ENCODE assay signal across 16 cellular contexts in the genomic region with DNA sequence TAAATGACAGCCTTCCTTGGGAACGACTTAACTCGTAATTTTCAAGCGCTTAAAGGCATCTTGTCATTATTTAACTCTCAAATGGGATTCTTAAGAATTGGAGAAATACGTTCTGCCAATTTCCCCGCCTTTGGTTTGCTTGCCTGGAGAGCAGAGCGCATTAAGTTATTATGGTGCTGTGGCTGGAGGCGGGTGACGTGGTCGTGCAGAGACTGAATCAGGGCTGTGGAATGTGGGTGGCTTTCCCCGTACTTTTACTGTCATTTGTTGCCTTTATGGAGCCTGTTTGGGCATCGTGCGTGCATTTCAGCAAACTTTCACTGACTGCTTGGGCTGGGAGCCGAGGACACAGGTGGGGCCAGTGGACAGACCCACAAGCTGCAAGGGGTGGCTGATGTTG.
DNase-seq lines count a peak whose midpoint lies in the region; ATAC-seq and TF ChIP-seq lines count a peak whose summit lies in the region.
"Had no signal": no experiment of that assay in that cellular context is flagged by ENCODE, and none has a peak within 500 bp of the region (broad histone marks: within the 10 kb centered on the region; RNA-seq: fewer than 3 reads in every experiment).

No MANE protein-coding gene starts in this region.

- H3K56ac ChIP-seq in mesendoderm (ENCODE audit: low read length) = no peak overlapping the region

- no peak overlapping the region for H4K5ac ChIP-seq in mesendoderm (ENCODE audit: low read length)

- TF ChIP-seq CTCF in A673 (conservative IDR thresholded peaks at IDR 0.05; ENCODE audit: low read depth, low read length) = no peak
- TF ChIP-seq CTCF in HFF-Myc (IDR thresholded peaks at IDR 0.05; ENCODE audit: low read depth, low read length, missing control alignments) = no peak
- no peak for TF ChIP-seq CTCF in transverse colon (IDR thresholded peaks at IDR 0.05)

- H2BK5ac ChIP-seq in mesendoderm (ENCODE audit: low read length) = no peak overlapping the region

- H3K4me2 ChIP-seq in mesendoderm (ENCODE audit: low read length) = no peak overlapping the region
- H3K4me2 ChIP-seq: A549, PC-9 had no signal

- H3K4ac ChIP-seq in mesendoderm (ENCODE audit: low read depth, low read length) = no peak overlapping the region

- H3K79me2 ChIP-seq in mesendoderm (ENCODE audit: control insufficient read depth, insufficient read depth, low read length) = no peaks in the 10 kb centered on the region

- in situ Hi-C loops in transverse colon (cut with MboI; ENCODE audit: low pct_ligation_motif_present in 1 of 4, low pct_unique_long_range_greater_than_20kb in 1 of 4, low sequenced_read_pairs in 3 of 4) = no loop called here

- no peak overlapping the region for H2BK120ac ChIP-seq in mesendoderm (ENCODE audit: low read depth, low read length)

- no peak overlapping the region for H3K23ac ChIP-seq in mesendoderm (ENCODE audit: low read length)

- peak; percentile 32 for DNase-seq in A673 (ENCODE audit: low spot score)
- DNase-seq in HFF-Myc (ENCODE audit: extremely low read depth, low read depth) = peak; percentile 17
- DNase-seq in amniotic epithelial cell (ENCODE audit: low read depth) = peak; percentile 6
- DNase-seq in iris pigment epithelial cell (ENCODE audit: low read depth) = peak; percentile 40
- DNase-seq in transverse colon = no peak
- no peak for DNase-seq in mesendoderm
- DNase-seq in activated CD4-positive, alpha-beta T cell treated with anti-CD3 and anti-CD28 coated beads for 1 hour = no peak
- DNase-seq: activated naive CD4-positive, alpha-beta T cell; colonic mucosa; DMS53; foreskin melanocyte; natural killer cell; spleen had no signal

- no peak overlapping the region for H3K9ac ChIP-seq in mesendoderm (ENCODE audit: low read length)

- no peak for TF ChIP-seq POLR2A in transverse colon (IDR thresholded peaks at IDR 0.05)

- CTCF ChIA-PET in A673 (lab: Charles Lee) = no interaction called here

- no peak for TF ChIP-seq EP300 in transverse colon (IDR thresholded peaks at IDR 0.05; ENCODE audit: low read depth)

- no peak overlapping the region for H2AK5ac ChIP-seq in mesendoderm (ENCODE audit: low read length)

- H3K9me3 ChIP-seq in A673 (ENCODE audit: low read depth, low read length, poor library complexity, severe bottlenecking) (no peaks in the 10 kb centered on the region), transverse colon (no peaks in the 10 kb centered on the region)
- H3K9me3 ChIP-seq: A549, colonic mucosa, spleen had no signal

- intact Hi-C loops in A673 (cut with micrococcal nuclease; ENCODE audit: unreplicated experiment) (no loop called here), transverse colon (cut with DNase I; ENCODE audit: low total_unique reads) (no loop called here)

- no peak for ATAC-seq in HG03432 (IDR thresholded peaks at IDR 0.05; ENCODE audit: unreplicated experiment)
- ATAC-seq: A549, natural killer cell had no signal

- POLR2A ChIA-PET in A673 (lab: Charles Lee; ENCODE audit: low non-redundant PET) = no interaction called here

- no peaks in the 10 kb centered on the region for H3K36me3 ChIP-seq in A673 (ENCODE audit: insufficient read depth, low read length, poor library complexity, severe bottlenecking)
- no peaks in the 10 kb centered on the region for H3K36me3 ChIP-seq in transverse colon
- H3K36me3 ChIP-seq in mesendoderm (ENCODE audit: control insufficient read depth, insufficient read depth, low read length) = no peaks in the 10 kb centered on the region
- H3K36me3 ChIP-seq: colonic mucosa, spleen had no signal

- no peaks in the 10 kb centered on the region for H3K79me1 ChIP-seq in mesendoderm (ENCODE audit: low read length)

- H3K4me3 ChIP-seq in A673 (ENCODE audit: low read depth, low read length, poor library complexity, severe bottlenecking) = no peak overlapping the region
- H3K4me3 ChIP-seq in HFF-Myc (replicated peaks; ENCODE audit: low read depth, low read length) = no peak overlapping the region
- H3K4me3 ChIP-seq in transverse colon = no peak overlapping the region
- H3K4me3 ChIP-seq in mesendoderm (ENCODE audit: low read length) = no peak overlapping the region
- H3K4me3 ChIP-seq: A549, colonic mucosa, PC-9, spleen had no signal

- H3K27ac ChIP-seq in A673 (ENCODE audit: low read depth, low read length, poor library complexity, severe bottlenecking) = no peak overlapping the region
- no peak overlapping the region for H3K27ac ChIP-seq in transverse colon
- H3K27ac ChIP-seq in mesendoderm (ENCODE audit: low read depth, low read length) = no peak overlapping the region
- H3K27ac ChIP-seq: A549, colonic mucosa, PC-9 had no signal

- no TSS peak for BruUV-seq in A673 (replicated peaks; lab: Mats Ljungman, UMichigan)

- peaks cover 20% of the 10 kb centered on the region for H3K27me3 ChIP-seq in A673 (replicated peaks; ENCODE audit: insufficient read depth, low read depth, low read length, poor library complexity)
- no peaks in the 10 kb centered on the region for H3K27me3 ChIP-seq in transverse colon
- H3K27me3 ChIP-seq in mesendoderm (ENCODE audit: insufficient read depth, low read length, poor library complexity) = no peaks in the 10 kb centered on the region
- H3K27me3 ChIP-seq: colonic mucosa had no signal

- no peak overlapping the region for H4K8ac ChIP-seq in mesendoderm (ENCODE audit: low read depth, low read length)

- 50 to 61% methylated on average over 3 to 12 of the region's 13 CpGs for WGBS in transverse colon (ENCODE audit: low coverage in 1 of 2), 2 donors
- WGBS in mesendoderm (ENCODE audit: extremely low coverage, insufficient coverage, low lambda C conversion rate) = no CpG with 5 or more reads among the region's 13 CpGs

- no peak overlapping the region for H3K18ac ChIP-seq in mesendoderm (ENCODE audit: low read length)

- H2BK15ac ChIP-seq in mesendoderm (replicated peaks; ENCODE audit: low read depth) = no peak overlapping the region

- no peaks in the 10 kb centered on the region for H3K4me1 ChIP-seq in A673 (ENCODE audit: insufficient read depth, low read length, poor library complexity, severe bottlenecking)
- H3K4me1 ChIP-seq in transverse colon = no peaks in the 10 kb centered on the region
- H3K4me1 ChIP-seq in mesendoderm (ENCODE audit: control insufficient read depth, low read depth, low read length) = no peaks in the 10 kb centered on the region
- H3K4me1 ChIP-seq: A549, colonic mucosa had no signal

Comparison
In these comparisons a context has a peak if more than half of its experiments do, and no peak if none do; other contexts are left out.
1. DNase-seq: peak in A673 (single experiment), HFF-Myc (single experiment), amniotic epithelial cell (single experiment) and iris pigment epithelial cell (single experiment); none in transverse colon (single experiment), mesendoderm (single experiment) and activated CD4-positive, alpha-beta T cell treated with anti-CD3 and anti-CD28 coated beads for 1 hour (single experiment).